ENCODE assay signal across 13 cellular contexts in genomic region chr2:237290249-237290648, GRCh38.
DNase-seq lines count a peak whose midpoint lies in the region; ATAC-seq and TF ChIP-seq lines count a peak whose summit lies in the region.
"Had no signal": no experiment of that assay in that cellular context is flagged by ENCODE, and none has a peak within 500 bp of the region (broad histone marks: within the 10 kb centered on the region; RNA-seq: fewer than 3 reads in every experiment).

No MANE protein-coding gene starts in this region.

- CTCF ChIA-PET in naive thymus-derived CD4-positive, alpha-beta T cell (lab: Charles Lee): no interaction called here

- POLR2A ChIA-PET in naive thymus-derived CD4-positive, alpha-beta T cell (lab: Charles Lee): no interaction called here

- H3K9me3 Mint-ChIP-seq in naive thymus-derived CD4-positive, alpha-beta T cell: peaks cover 2 to 18% (median 8%) of the 10 kb centered on the region in 11 donors
- H3K9me3 Mint-ChIP-seq: activated naive CD4-positive, alpha-beta T cell treated with anti-CD3 and anti-CD28 coated beads, Interleukin-2, amount 10 ng/mL, durations not matched to agents 7 days and 5 days had no signal

- H3K4me3 Mint-ChIP-seq in naive thymus-derived CD4-positive, alpha-beta T cell: no peak overlapping the region
- H3K4me3 Mint-ChIP-seq: activated naive CD4-positive, alpha-beta T cell treated with anti-CD3 and anti-CD28 coated beads, Interleukin-2, amount 10 ng/mL, durations not matched to agents 7 days and 5 days; WTC11 had no signal

- no peak for TF ChIP-seq CTCF in AG10803 (conservative IDR thresholded peaks at IDR 0.05; ENCODE audit: low read length)
- no peak for TF ChIP-seq CTCF in psoas muscle (IDR thresholded peaks at IDR 0.05)

- H3K27ac Mint-ChIP-seq in naive thymus-derived CD4-positive, alpha-beta T cell: no peak overlapping the region
- H3K27ac Mint-ChIP-seq: activated naive CD4-positive, alpha-beta T cell treated with anti-CD3 and anti-CD28 coated beads, Interleukin-2, amount 10 ng/mL, durations not matched to agents 7 days and 5 days; WTC11 had no signal

- no peak overlapping the region for H3K4me3 ChIP-seq in AG10803 (ENCODE audit: low read length)
- no peak overlapping the region for H3K4me3 ChIP-seq in psoas muscle
- no peak overlapping the region for H3K4me3 ChIP-seq in naive thymus-derived CD4-positive, alpha-beta T cell (ENCODE audit: low read length)

- no peaks in the 10 kb centered on the region for H3K9me3 ChIP-seq in psoas muscle
- H3K9me3 ChIP-seq in naive thymus-derived CD4-positive, alpha-beta T cell (ENCODE audit: control insufficient read depth in 2 of 3, low read length in 3 of 3): no peaks in the 10 kb centered on the region

- no peaks in the 10 kb centered on the region for H3K36me3 ChIP-seq in psoas muscle (ENCODE audit: insufficient read depth in 1 of 2, low read depth in 1 of 2)
- no peaks in the 10 kb centered on the region for H3K36me3 ChIP-seq in naive thymus-derived CD4-positive, alpha-beta T cell (ENCODE audit: control insufficient read depth in 2 of 3, insufficient read depth in 3 of 3, low read length in 3 of 3)

- WGBS in psoas muscle, 3 donors: 20 to 28% (median 28%) methylated on average over 12 of the region's 12 CpGs

- peaks cover 27% of the 10 kb centered on the region for H3K4me1 ChIP-seq in psoas muscle
- peaks cover 0 to 12% of the 10 kb centered on the region in 2 donors for H3K4me1 ChIP-seq in naive thymus-derived CD4-positive, alpha-beta T cell (ENCODE audit: control insufficient read depth in 2 of 2, insufficient read depth in 2 of 2, low read length in 2 of 2)

- peaks cover 5 to 15% (median 11%) of the 10 kb centered on the region in 7 donors for H3K4me1 Mint-ChIP-seq in naive thymus-derived CD4-positive, alpha-beta T cell

- intact Hi-C loops in left cardiac atrium (cut with DNase I): loop anchor here in 1 of 2 donors (2.0 to 5.0 kb wide), 2 partner anchors 55 to 78 kb away; no protein-coding TSS in a partner anchor
- intact Hi-C loops in psoas muscle (cut with DNase I): no loop called here
- intact Hi-C loops in naive thymus-derived CD4-positive, alpha-beta T cell (cut with micrococcal nuclease): no loop called here

- peaks cover 41 to 53% (median 46%) of the 10 kb centered on the region in 5 donors for H3K27me3 Mint-ChIP-seq in naive thymus-derived CD4-positive, alpha-beta T cell

- ATAC-seq in left cardiac atrium: peak; percentile 83 to 91
- peak; percentile 79 to 92 (median 86) for ATAC-seq in psoas muscle
- ATAC-seq in HG02885 (IDR thresholded peaks at IDR 0.05; ENCODE audit: poor library complexity, unreplicated experiment): no peak
- ATAC-seq in naive thymus-derived CD4-positive, alpha-beta T cell: no peak
- ATAC-seq: WTC11 had no signal

- H3K27me3 ChIP-seq in psoas muscle (ENCODE audit: insufficient read depth in 3 of 3, low read length in 2 of 3): no peaks in the 10 kb centered on the region
- H3K27me3 ChIP-seq in naive thymus-derived CD4-positive, alpha-beta T cell (ENCODE audit: control insufficient read depth in 2 of 2, insufficient read depth in 2 of 2, low read length in 2 of 2): no peaks in the 10 kb centered on the region

- peak; percentile 86 for DNase-seq in AG10803 (ENCODE audit: low read depth)
- DNase-seq in T1000 (lab: John Stamatoyannopoulos, UW): peak; percentile 45
- peak; percentile 88 for DNase-seq in left cardiac atrium
- DNase-seq in psoas muscle: peak; percentile 86 to 94
- no peak for DNase-seq in naive thymus-derived CD4-positive, alpha-beta T cell
- no peak for DNase-seq in caudate nucleus (lab: John Stamatoyannopoulos, UW)
- no peak for DNase-seq in SIG-M5 (lab: John Stamatoyannopoulos, UW)
- DNase-seq: activated naive CD4-positive, alpha-beta T cell treated with anti-CD3 and anti-CD28 coated beads, Interleukin-2, amount 10 ng/mL, durations not matched to agents 7 days and 5 days; mesendoderm; MM.1S had no signal

- H3K27ac ChIP-seq in psoas muscle (peak overlapping the region; percentile 91), caudate nucleus (ENCODE audit: low read depth, low read length) (no peak overlapping the region)
- H3K27ac ChIP-seq in naive thymus-derived CD4-positive, alpha-beta T cell (ENCODE audit: low read depth, low read length): no peak overlapping the region
- H3K27ac ChIP-seq: C4-2B had no signal

- H3K36me3 Mint-ChIP-seq in naive thymus-derived CD4-positive, alpha-beta T cell: peaks cover 0 to 3% (median 0%) of the 10 kb centered on the region in 5 donors
- H3K36me3 Mint-ChIP-seq: activated naive CD4-positive, alpha-beta T cell treated with anti-CD3 and anti-CD28 coated beads, Interleukin-2, amount 10 ng/mL, durations not matched to agents 7 days and 5 days; WTC11 had no signal

Comparison
In these comparisons a context has a peak if more than half of its experiments do, and no peak if none do; other contexts are left out.
1. DNase-seq: peak in AG10803 (single experiment), T1000 (single experiment), left cardiac atrium (single experiment) and psoas muscle (2 of 2); none in naive thymus-derived CD4-positive, alpha-beta T cell (0 of 9), caudate nucleus (0 of 61) and SIG-M5 (single experiment).
2. ATAC-seq: peak in left cardiac atrium (2 of 2) and psoas muscle (4 of 4); none in HG02885 (single experiment) and naive thymus-derived CD4-positive, alpha-beta T cell (single experiment).